8 cellular contexts compared by ENCODE assay signal in genomic region chr3:52052831-52053306, GRCh38. TPM values are rescaled to one million over a fixed set of nuclear protein-coding genes. Genes with fewer than 3 reads are reported as not detected.
DNase-seq lines count a peak whose midpoint lies in the region; ATAC-seq and TF ChIP-seq lines count a peak whose summit lies in the region.

No MANE protein-coding gene starts in this region.

- H3K79me2 ChIP-seq in neural progenitor cell (ENCODE audit: low read depth) = peaks cover 14% of the 10 kb centered on the region

- no peaks in the 10 kb centered on the region for H3K9me3 Mint-ChIP-seq in neural progenitor cell

- H3K4me1 ChIP-seq in neural progenitor cell (peaks cover 12% of the 10 kb centered on the region), upper lobe of left lung (peaks cover 70 to 87% (median 80%) of the 10 kb centered on the region in 4 donors)

- peaks cover 6% of the 10 kb centered on the region for H4K20me1 ChIP-seq in neural progenitor cell (ENCODE audit: low read depth)

- TF ChIP-seq EP300 in upper lobe of left lung (IDR thresholded peaks at IDR 0.05) = peak in 2 of 4 donors; percentile 47 to 69

- TF ChIP-seq POLR2A in upper lobe of left lung (IDR thresholded peaks at IDR 0.05) = peak in 2 of 4 donors; percentile 6 to 16

- peaks cover 2% of the 10 kb centered on the region for H3K36me3 Mint-ChIP-seq in neural progenitor cell

- H3K4me1 Mint-ChIP-seq in neural progenitor cell = peaks cover 24% of the 10 kb centered on the region

- H3K4me3 ChIP-seq in neural progenitor cell = no peak overlapping the region
- peak overlapping the region in 3 of 4 donors; percentile 62 to 87 (median 81) for H3K4me3 ChIP-seq in upper lobe of left lung

- peaks cover 25% of the 10 kb centered on the region for H3F3A ChIP-seq in neural progenitor cell (ENCODE audit: low read depth)

- H3K27ac ChIP-seq in neural progenitor cell = no peak overlapping the region
- H3K27ac ChIP-seq in upper lobe of left lung = peak overlapping the region; percentile 85 to 92 (median 88)

- ATAC-seq in upper lobe of left lung (ENCODE audit: low FRiP score in 2 of 2) = peak; percentile 27 to 49

- no peaks in the 10 kb centered on the region for H3K36me3 ChIP-seq in neural progenitor cell
- peaks cover 13 to 57% (median 38%) of the 10 kb centered on the region in 4 donors for H3K36me3 ChIP-seq in upper lobe of left lung

- 10 to 12% methylated on average over 8 to 10 of the region's 10 CpGs for WGBS in upper lobe of left lung, 2 donors

- H3K9ac ChIP-seq in neural progenitor cell = no peak overlapping the region

- peaks cover 4% of the 10 kb centered on the region for H3K27me3 Mint-ChIP-seq in neural progenitor cell (ENCODE audit: insufficient read depth, low read depth)

- H3K9me3 ChIP-seq in neural progenitor cell (ENCODE audit: low read depth) (no peaks in the 10 kb centered on the region), upper lobe of left lung (no peaks in the 10 kb centered on the region)

- H3K4me2 ChIP-seq in neural progenitor cell = peak overlapping the region; percentile 49

- peak; percentile 93 for DNase-seq in EH (ENCODE audit: low read depth)
- peak; percentile 22 for DNase-seq in NCI-H510A (lab: John Stamatoyannopoulos, UW)
- peak; percentile 37 for DNase-seq in activated effector memory CD4-positive, alpha-beta T cell treated with Interleukin-2 at 50 U/mL for 16 hours
- peak; percentile 70 for DNase-seq in foreskin melanocyte
- DNase-seq in neural progenitor cell (ENCODE audit: low spot score) = peak; percentile 75
- DNase-seq in upper lobe of left lung = peak in 1 of 2 donors; percentile 95
- no peak for DNase-seq in NCI-H1092 (lab: John Stamatoyannopoulos, UW)
- DNase-seq in cerebellum (ENCODE audit: low spot score) = no peak

- H3K4me3 Mint-ChIP-seq in neural progenitor cell = no peak overlapping the region

- no peak overlapping the region for H2AFZ ChIP-seq in neural progenitor cell (replicated peaks)

- no peak overlapping the region for H3K27ac Mint-ChIP-seq in neural progenitor cell

- H3K27me3 ChIP-seq in neural progenitor cell = peaks cover 7% of the 10 kb centered on the region
- no peaks in the 10 kb centered on the region for H3K27me3 ChIP-seq in upper lobe of left lung

- TF ChIP-seq CTCF in neural progenitor cell (IDR thresholded peaks at IDR 0.05) = peak; percentile 34
- TF ChIP-seq CTCF in upper lobe of left lung (IDR thresholded peaks at IDR 0.05) = peak; percentile 34 to 76 (median 64)

RNA-seq across cellular contexts. Expression of gene DUSP7, which starts 3.5 kb away (rescaled TPM):
- total RNA-seq in neural progenitor cell (ENCODE audit: low replicate concordance) = 2.4 and 10.7 TPM in 2 replicates
- 10 to 100 TPM; 24.1 to 49.1 (median 35.3) TPM for total RNA-seq in upper lobe of left lung
- 6.0 TPM for total RNA-seq in cerebellum

RNA-seq across cellular contexts. Expression of gene RPL29, which starts 57.2 kb away (rescaled TPM):
- total RNA-seq in neural progenitor cell (ENCODE audit: low replicate concordance) = 1,431 and 2,019 TPM in 2 replicates
- 1,000 to 10,000 TPM in 1 of 6 donors, 100 to 1,000 TPM in 5; 306 to 1,159 (median 770) TPM for total RNA-seq in upper lobe of left lung
- 334 TPM for total RNA-seq in cerebellum

Comparison
In these comparisons a context has a peak if more than half of its experiments do, and no peak if none do; other contexts are left out.
1. DNase-seq: peak in EH (single experiment), NCI-H510A (single experiment), activated effector memory CD4-positive, alpha-beta T cell treated with Interleukin-2 at 50 U/mL for 16 hours (single experiment), foreskin melanocyte (single experiment) and neural progenitor cell (single experiment); none in NCI-H1092 (single experiment) and cerebellum (single experiment).